Comparison of ENCODE assay signal across 1 cellular context in genomic region chr7:140479062-140479738, GRCh38.
TF ChIP-seq lines count a peak whose summit lies in the region.

A gene with protein sequence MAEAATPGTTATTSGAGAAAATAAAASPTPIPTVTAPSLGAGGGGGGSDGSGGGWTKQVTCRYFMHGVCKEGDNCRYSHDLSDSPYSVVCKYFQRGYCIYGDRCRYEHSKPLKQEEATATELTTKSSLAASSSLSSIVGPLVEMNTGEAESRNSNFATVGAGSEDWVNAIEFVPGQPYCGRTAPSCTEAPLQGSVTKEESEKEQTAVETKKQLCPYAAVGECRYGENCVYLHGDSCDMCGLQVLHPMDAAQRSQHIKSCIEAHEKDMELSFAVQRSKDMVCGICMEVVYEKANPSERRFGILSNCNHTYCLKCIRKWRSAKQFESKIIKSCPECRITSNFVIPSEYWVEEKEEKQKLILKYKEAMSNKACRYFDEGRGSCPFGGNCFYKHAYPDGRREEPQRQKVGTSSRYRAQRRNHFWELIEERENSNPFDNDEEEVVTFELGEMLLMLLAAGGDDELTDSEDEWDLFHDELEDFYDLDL (minus strand): TSS chr7:140479505. CDS start chr7:140479344, 161 bp downstream.

TF ChIP-seq in WTC11, 78 proteins besides CTCF, POLR2A, EP300 and RAD21 (continued from another document):
- peak; percentile 5; the same call in 1 of the 2 replicates for TF ChIP-seq ZNF121 (CRISPR knock-in tag; IDR thresholded peaks at IDR 0.05)
- no peak; the same call in 1 of the 2 replicates for TF ChIP-seq CBFB (CRISPR knock-in tag; IDR thresholded peaks at IDR 0.05; ENCODE audit: low read depth)
- TF ChIP-seq PRRX2 (CRISPR knock-in tag; IDR thresholded peaks at IDR 0.05) = no peak
- TF ChIP-seq ESRRA (CRISPR knock-in tag; IDR thresholded peaks at IDR 0.05; ENCODE audit: borderline replicate concordance) = no peak
- TF ChIP-seq ETV6 (CRISPR knock-in tag; IDR thresholded peaks at IDR 0.05) = peak; percentile 90
- TF ChIP-seq, protein P1, sequence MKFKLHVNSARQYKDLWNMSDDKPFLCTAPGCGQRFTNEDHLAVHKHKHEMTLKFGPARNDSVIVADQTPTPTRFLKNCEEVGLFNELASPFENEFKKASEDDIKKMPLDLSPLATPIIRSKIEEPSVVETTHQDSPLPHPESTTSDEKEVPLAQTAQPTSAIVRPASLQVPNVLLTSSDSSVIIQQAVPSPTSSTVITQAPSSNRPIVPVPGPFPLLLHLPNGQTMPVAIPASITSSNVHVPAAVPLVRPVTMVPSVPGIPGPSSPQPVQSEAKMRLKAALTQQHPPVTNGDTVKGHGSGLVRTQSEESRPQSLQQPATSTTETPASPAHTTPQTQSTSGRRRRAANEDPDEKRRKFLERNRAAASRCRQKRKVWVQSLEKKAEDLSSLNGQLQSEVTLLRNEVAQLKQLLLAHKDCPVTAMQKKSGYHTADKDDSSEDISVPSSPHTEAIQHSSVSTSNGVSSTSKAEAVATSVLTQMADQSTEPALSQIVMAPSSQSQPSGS (CRISPR knock-in tag; IDR thresholded peaks at IDR 0.05; ENCODE audit: borderline replicate concordance, low read depth) = no peak
- TF ChIP-seq, protein P2, sequence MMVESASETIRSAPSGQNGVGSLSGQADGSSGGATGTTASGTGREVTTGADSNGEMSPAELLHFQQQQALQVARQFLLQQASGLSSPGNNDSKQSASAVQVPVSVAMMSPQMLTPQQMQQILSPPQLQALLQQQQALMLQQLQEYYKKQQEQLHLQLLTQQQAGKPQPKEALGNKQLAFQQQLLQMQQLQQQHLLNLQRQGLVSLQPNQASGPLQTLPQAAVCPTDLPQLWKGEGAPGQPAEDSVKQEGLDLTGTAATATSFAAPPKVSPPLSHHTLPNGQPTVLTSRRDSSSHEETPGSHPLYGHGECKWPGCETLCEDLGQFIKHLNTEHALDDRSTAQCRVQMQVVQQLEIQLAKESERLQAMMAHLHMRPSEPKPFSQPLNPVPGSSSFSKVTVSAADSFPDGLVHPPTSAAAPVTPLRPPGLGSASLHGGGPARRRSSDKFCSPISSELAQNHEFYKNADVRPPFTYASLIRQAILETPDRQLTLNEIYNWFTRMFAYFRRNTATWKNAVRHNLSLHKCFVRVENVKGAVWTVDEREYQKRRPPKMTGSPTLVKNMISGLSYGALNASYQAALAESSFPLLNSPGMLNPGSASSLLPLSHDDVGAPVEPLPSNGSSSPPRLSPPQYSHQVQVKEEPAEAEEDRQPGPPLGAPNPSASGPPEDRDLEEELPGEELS (CRISPR knock-in tag; IDR thresholded peaks at IDR 0.05) = no peak
- no peak for TF ChIP-seq CREB1 (CRISPR knock-in tag; IDR thresholded peaks at IDR 0.05)
- peak; percentile 98 for TF ChIP-seq FOXK1 (CRISPR knock-in tag; IDR thresholded peaks at IDR 0.05)
- no peak for TF ChIP-seq ATF3 (CRISPR knock-in tag; conservative IDR thresholded peaks at IDR 0.05)
- TF ChIP-seq, protein P3, sequence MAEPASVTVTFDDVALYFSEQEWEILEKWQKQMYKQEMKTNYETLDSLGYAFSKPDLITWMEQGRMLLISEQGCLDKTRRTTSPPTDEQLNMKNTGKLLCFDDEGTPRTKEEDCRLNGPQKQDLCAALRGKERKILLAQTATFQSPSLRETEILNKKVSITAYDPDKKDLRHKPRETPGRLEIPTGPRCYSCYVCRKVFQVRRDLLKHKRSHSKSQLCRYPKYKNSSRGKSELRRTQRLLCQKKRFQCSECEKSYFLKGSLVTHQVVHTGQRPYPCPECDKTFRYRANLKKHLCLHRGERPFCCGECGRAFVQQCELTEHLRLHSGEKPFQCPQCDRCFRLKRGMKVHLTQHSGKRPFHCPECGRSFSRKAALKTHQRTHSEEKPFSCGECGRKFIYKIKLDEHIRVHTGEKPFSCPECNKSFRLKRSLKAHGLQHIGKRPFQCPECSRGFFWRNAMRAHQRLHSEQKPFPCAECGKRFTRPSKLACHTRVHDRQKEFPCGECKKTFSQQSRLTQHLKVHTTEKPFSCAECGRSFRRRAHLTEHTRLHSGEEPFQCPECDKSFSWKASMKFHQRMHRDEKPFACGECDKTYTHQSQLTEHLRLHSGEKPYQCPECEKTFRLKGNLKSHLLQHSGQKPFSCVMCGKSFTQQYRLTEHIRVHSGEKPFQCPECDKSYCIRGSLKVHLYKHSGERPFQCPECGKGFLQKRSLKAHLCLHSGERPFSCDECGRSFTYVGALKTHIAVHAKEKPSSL (CRISPR knock-in tag; conservative IDR thresholded peaks at IDR 0.05) = no peak
- peak; percentile 95 for TF ChIP-seq SP1 (CRISPR knock-in tag; conservative IDR thresholded peaks at IDR 0.05)
- TF ChIP-seq FOXJ3 (CRISPR knock-in tag; IDR thresholded peaks at IDR 0.05; ENCODE audit: borderline replicate concordance) = no peak
- no peak for TF ChIP-seq TCF7 (CRISPR knock-in tag; IDR thresholded peaks at IDR 0.05; ENCODE audit: low read depth)
- TF ChIP-seq AFF4 (CRISPR knock-in tag; IDR thresholded peaks at IDR 0.05; ENCODE audit: borderline replicate concordance) = no peak
- no peak for TF ChIP-seq HMGA2 (CRISPR knock-in tag; IDR thresholded peaks at IDR 0.05)
- no peak for TF ChIP-seq ZNF317 (CRISPR knock-in tag; IDR thresholded peaks at IDR 0.05; ENCODE audit: borderline replicate concordance, low read depth)
- TF ChIP-seq ERG (CRISPR knock-in tag; IDR thresholded peaks at IDR 0.05) = no peak
- no peak for TF ChIP-seq SOX15 (CRISPR knock-in tag; IDR thresholded peaks at IDR 0.05)
- TF ChIP-seq MLX (CRISPR knock-in tag; IDR thresholded peaks at IDR 0.05) = no peak
- TF ChIP-seq ZNF138 (CRISPR knock-in tag; conservative IDR thresholded peaks at IDR 0.05) = no peak
- TF ChIP-seq, protein P4, sequence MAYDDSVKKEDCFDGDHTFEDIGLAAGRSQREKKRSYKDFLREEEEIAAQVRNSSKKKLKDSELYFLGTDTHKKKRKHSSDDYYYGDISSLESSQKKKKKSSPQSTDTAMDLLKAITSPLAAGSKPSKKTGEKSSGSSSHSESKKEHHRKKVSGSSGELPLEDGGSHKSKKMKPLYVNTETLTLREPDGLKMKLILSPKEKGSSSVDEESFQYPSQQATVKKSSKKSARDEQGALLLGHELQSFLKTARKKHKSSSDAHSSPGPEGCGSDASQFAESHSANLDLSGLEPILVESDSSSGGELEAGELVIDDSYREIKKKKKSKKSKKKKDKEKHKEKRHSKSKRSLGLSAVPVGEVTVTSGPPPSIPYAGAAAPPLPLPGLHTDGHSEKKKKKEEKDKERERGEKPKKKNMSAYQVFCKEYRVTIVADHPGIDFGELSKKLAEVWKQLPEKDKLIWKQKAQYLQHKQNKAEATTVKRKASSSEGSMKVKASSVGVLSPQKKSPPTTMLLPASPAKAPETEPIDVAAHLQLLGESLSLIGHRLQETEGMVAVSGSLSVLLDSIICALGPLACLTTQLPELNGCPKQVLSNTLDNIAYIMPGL (CRISPR knock-in tag; IDR thresholded peaks at IDR 0.05) = peak; percentile 58; the same call in 1 of the 2 replicates
- TF ChIP-seq ARID4B (CRISPR knock-in tag; IDR thresholded peaks at IDR 0.05; ENCODE audit: borderline replicate concordance) = peak; percentile 82; the same call in 1 of the 2 replicates
- TF ChIP-seq TP53 (CRISPR knock-in tag; IDR thresholded peaks at IDR 0.05) = no peak
- TF ChIP-seq JAZF1 (CRISPR knock-in tag; IDR thresholded peaks at IDR 0.05) = no peak
- no peak for TF ChIP-seq NR1H2 (CRISPR knock-in tag; IDR thresholded peaks at IDR 0.05)
